ENCODE assay signal across 8 cellular contexts in the genomic region with DNA sequence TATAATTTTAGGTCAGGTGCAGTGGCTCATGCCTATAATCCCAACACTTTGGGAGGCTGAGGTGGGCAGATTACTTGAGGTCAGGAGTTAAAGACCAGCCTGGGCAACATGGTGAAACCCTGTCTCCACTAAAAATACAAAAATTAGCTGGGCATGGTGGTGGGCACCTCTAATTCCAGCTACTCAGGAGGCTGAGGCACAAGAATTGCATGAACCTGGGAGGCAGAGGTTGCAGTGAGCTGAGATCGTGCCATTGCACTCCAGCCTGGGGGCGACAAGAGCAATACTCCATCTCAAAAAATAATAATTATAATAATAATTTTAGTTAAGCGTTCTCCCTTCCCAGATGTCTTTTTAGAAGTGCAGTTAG. TPM values are rescaled to one million over a fixed set of nuclear protein-coding genes. Genes with fewer than 3 reads are reported as not detected.
DNase-seq lines count a peak whose midpoint lies in the region; ATAC-seq and TF ChIP-seq lines count a peak whose summit lies in the region.
"Not testable (repeated sequence)": the region's sequence is repeated elsewhere in the genome, so short reads cannot be mapped to it uniquely, and the experiment has no call there.

No MANE protein-coding gene starts in this region.

- not testable (repeated sequence) for H2AFZ ChIP-seq in ACC112 (ENCODE audit: low read length, unreplicated experiment); IMR-90 (replicated peaks; ENCODE audit: low read length, poor library complexity)

- peaks cover 31% of the 10 kb centered on the region for H3K9me1 ChIP-seq in IMR-90 (ENCODE audit: insufficient read depth, low read length)

- peak overlapping the region; percentile 98; the same call in 1 of the 2 replicates for H3K23ac ChIP-seq in IMR-90 (ENCODE audit: low read depth, low read length)

- not testable (repeated sequence) for H3K9ac ChIP-seq in IMR-90 (ENCODE audit: low read depth, low read length)

- H3K36me3 ChIP-seq in ACC112 (ENCODE audit: insufficient read depth, low read length); IMR-90 (ENCODE audit: control insufficient read depth, insufficient read depth, low read length); lower lobe of right lung; prostate gland; suprapubic skin: not testable (repeated sequence)

- peak overlapping the region; percentile 61 for H3K4me3 Mint-ChIP-seq in activated CD4-positive, alpha-beta T cell treated with anti-CD3 and anti-CD28 coated beads, Interleukin-2, amount 10 ng/mL, durations not matched to agents 24 days and 14 days
- peak overlapping the region; percentile 19 for H3K4me3 Mint-ChIP-seq in activated naive CD4-positive, alpha-beta T cell treated with anti-CD3 and anti-CD28 coated beads for 36 hours

- not testable (repeated sequence) for ATAC-seq in IMR-90 (ENCODE audit: low read depth); lower lobe of right lung

- H3K27me3 ChIP-seq in ACC112 (ENCODE audit: insufficient read depth, low read length); IMR-90 (ENCODE audit: control insufficient read depth, insufficient read depth, low read length); lower lobe of right lung (ENCODE audit: low read depth); prostate gland (replicated peaks; ENCODE audit: insufficient read depth); suprapubic skin: not testable (repeated sequence)

- POLR2A ChIA-PET in IMR-90 (lab: Charles Lee; ENCODE audit: unreplicated experiment), result interaction anchor here (1.1 kb wide), 1 partner anchor 42 kb away, joined by 3 read pairs; no protein-coding TSS in a partner anchor

- H3K79me2 ChIP-seq in ACC112 (ENCODE audit: control insufficient read depth, insufficient read depth, low read length, unreplicated experiment), result not testable (repeated sequence)

- H3K27ac Mint-ChIP-seq in activated CD4-positive, alpha-beta T cell treated with anti-CD3 and anti-CD28 coated beads, Interleukin-2, amount 10 ng/mL, durations not matched to agents 24 days and 14 days, result peak overlapping the region; percentile 86
- H3K27ac Mint-ChIP-seq in activated naive CD4-positive, alpha-beta T cell treated with anti-CD3 and anti-CD28 coated beads for 36 hours, result peak overlapping the region; percentile 81

- not testable (repeated sequence) for TF ChIP-seq POLR2A in IMR-90 (IDR thresholded peaks at IDR 0.05; ENCODE audit: low read depth, low read length); prostate gland (IDR thresholded peaks at IDR 0.05); suprapubic skin (IDR thresholded peaks at IDR 0.05)

- intact Hi-C loops in IMR-90 (cut with micrococcal nuclease); activated CD4-positive, alpha-beta T cell treated with anti-CD3 and anti-CD28 coated beads, Interleukin-2, amount 10 ng/mL, durations not matched to agents 24 days and 14 days (cut with micrococcal nuclease); lower lobe of right lung (cut with DNase I); prostate gland (cut with DNase I): not testable (repeated sequence)
- intact Hi-C loops in activated naive CD4-positive, alpha-beta T cell treated with anti-CD3 and anti-CD28 coated beads for 36 hours (cut with micrococcal nuclease), result loop anchor here (10.0 kb wide), 1 partner anchor 617 kb away; a partner anchor contains a TSS

- H3K27me3 Mint-ChIP-seq in activated CD4-positive, alpha-beta T cell treated with anti-CD3 and anti-CD28 coated beads, Interleukin-2, amount 10 ng/mL, durations not matched to agents 24 days and 14 days; activated naive CD4-positive, alpha-beta T cell treated with anti-CD3 and anti-CD28 coated beads for 36 hours (ENCODE audit: low read depth): not testable (repeated sequence)

- not testable (repeated sequence) for TF ChIP-seq CTCF in IMR-90 (conservative IDR thresholded peaks at IDR 0.05; ENCODE audit: low read depth, low read length); coronary artery (IDR thresholded peaks at IDR 0.05); lower lobe of right lung (IDR thresholded peaks at IDR 0.05); prostate gland (IDR thresholded peaks at IDR 0.05); suprapubic skin (IDR thresholded peaks at IDR 0.05)

- H3K14ac ChIP-seq in IMR-90 (replicated peaks; ENCODE audit: low read depth, low read length), result peak overlapping the region; percentile 98; the same call in 1 of the 2 replicates

- H2BK15ac ChIP-seq in IMR-90 (ENCODE audit: low read depth, low read length), result not testable (repeated sequence)

- not testable (repeated sequence) for H3K9me3 ChIP-seq in IMR-90 (ENCODE audit: control insufficient read depth, insufficient read depth, low read length); lower lobe of right lung; prostate gland; suprapubic skin

- H4K8ac ChIP-seq in IMR-90 (ENCODE audit: low read depth in 2 of 2, low read length in 2 of 2), result peak overlapping the region in 1 of 2 experiments; percentile 92; a peak in 1 of 4 replicates

- CTCF ChIA-PET in IMR-90 (lab: Yijun Ruan, JAX), result interaction anchor here (1.2 to 1.8 kb wide), 4 partner anchors 10 to 62 kb away, joined by 3 to 8 read pairs (median 4); no protein-coding TSS in a partner anchor
- CTCF ChIA-PET in activated naive CD4-positive, alpha-beta T cell treated with anti-CD3 and anti-CD28 coated beads for 36 hours (lab: Charles Lee), result interaction anchor here (0.6 to 2.2 kb wide), 11 partner anchors 9 to 63 kb away, joined by 3 to 6 read pairs (median 4); no protein-coding TSS in a partner anchor

- in situ Hi-C loops in IMR-90 (cut with MboI; ENCODE audit: low sequenced_read_pairs), result not testable (repeated sequence)

- not testable (repeated sequence) for H3K9me3 Mint-ChIP-seq in activated CD4-positive, alpha-beta T cell treated with anti-CD3 and anti-CD28 coated beads, Interleukin-2, amount 10 ng/mL, durations not matched to agents 24 days and 14 days; activated naive CD4-positive, alpha-beta T cell treated with anti-CD3 and anti-CD28 coated beads for 36 hours

- not testable (repeated sequence) for H2AK5ac ChIP-seq in IMR-90 (ENCODE audit: low read depth, low read length)

- peaks cover 36% of the 10 kb centered on the region for H3K4me1 ChIP-seq in ACC112 (ENCODE audit: control insufficient read depth, insufficient read depth, low read length, unreplicated experiment)
- H3K4me1 ChIP-seq in IMR-90 (ENCODE audit: control insufficient read depth, insufficient read depth, low read length), result peaks cover 28% of the 10 kb centered on the region
- H3K4me1 ChIP-seq in lower lobe of right lung, result peaks cover 85% of the 10 kb centered on the region
- not testable (repeated sequence) for H3K4me1 ChIP-seq in prostate gland (replicated peaks)
- peaks cover 58% of the 10 kb centered on the region for H3K4me1 ChIP-seq in suprapubic skin

- peak overlapping the region; percentile 99; the same call in 1 of the 2 replicates for H3K4ac ChIP-seq in IMR-90 (ENCODE audit: low read depth, low read length)

- TF ChIP-seq RAD21 in IMR-90 (IDR thresholded peaks at IDR 0.05; ENCODE audit: low read length), result not testable (repeated sequence)

- H3K4me3 ChIP-seq in ACC112 (ENCODE audit: low read depth, low read length); IMR-90 (ENCODE audit: insufficient read depth, low read depth, low read length); coronary artery; lower lobe of right lung; prostate gland; suprapubic skin: not testable (repeated sequence)

- not testable (repeated sequence) for TF ChIP-seq EP300 in suprapubic skin (IDR thresholded peaks at IDR 0.05)

- DNase-seq in IMR-90; activated CD4-positive, alpha-beta T cell treated with anti-CD3 and anti-CD28 coated beads, Interleukin-2, amount 10 ng/mL, durations not matched to agents 24 days and 14 days; activated naive CD4-positive, alpha-beta T cell treated with anti-CD3 and anti-CD28 coated beads for 36 hours; coronary artery (ENCODE audit: low spot score); lower lobe of right lung; prostate gland (ENCODE audit: low spot score); suprapubic skin (ENCODE audit: low spot score in 2 of 2): not testable (repeated sequence)

- peaks cover 38% of the 10 kb centered on the region for H3K36me3 Mint-ChIP-seq in activated CD4-positive, alpha-beta T cell treated with anti-CD3 and anti-CD28 coated beads, Interleukin-2, amount 10 ng/mL, durations not matched to agents 24 days and 14 days (ENCODE audit: low read depth)
- H3K36me3 Mint-ChIP-seq in activated naive CD4-positive, alpha-beta T cell treated with anti-CD3 and anti-CD28 coated beads for 36 hours (ENCODE audit: low read depth), result not testable (repeated sequence)

- H4K20me1 ChIP-seq in IMR-90 (ENCODE audit: insufficient read depth, low read length), result not testable (repeated sequence)

- H3K27ac ChIP-seq in ACC112 (ENCODE audit: low read depth, low read length), result peak overlapping the region; percentile 86
- not testable (repeated sequence) for H3K27ac ChIP-seq in IMR-90 (ENCODE audit: insufficient read depth, low read length)
- H3K27ac ChIP-seq in coronary artery, result peak overlapping the region; percentile 64 to 85
- H3K27ac ChIP-seq in lower lobe of right lung, result peak overlapping the region; percentile 75
- peak overlapping the region; percentile 32 to 64 for H3K27ac ChIP-seq in prostate gland
- H3K27ac ChIP-seq in suprapubic skin, result peak overlapping the region; percentile 77

- H2BK120ac ChIP-seq in IMR-90 (ENCODE audit: low read depth, low read length), result peak overlapping the region; percentile 99; the same call in 1 of the 2 replicates

- H3K79me1 ChIP-seq in IMR-90 (ENCODE audit: low read depth in 1 of 2, low read length in 2 of 2), result peaks cover 16 to 42% of the 10 kb centered on the region in 2 experiments

- WGBS in IMR-90 (ENCODE audit: extremely low coverage in 2 of 2, insufficient read length in 1 of 2), 2 experiments, result no CpG with 5 or more reads among the region's 3 CpGs
- 94% methylated on average over 3 of the region's 3 CpGs for WGBS in prostate gland
- 91% methylated on average over 3 of the region's 3 CpGs for WGBS in suprapubic skin

- H3K18ac ChIP-seq in IMR-90 (ENCODE audit: low read depth, low read length), result not testable (repeated sequence)

- H4K5ac ChIP-seq in IMR-90 (ENCODE audit: low read depth, low read length), result not testable (repeated sequence)

- H3K4me1 Mint-ChIP-seq in activated CD4-positive, alpha-beta T cell treated with anti-CD3 and anti-CD28 coated beads, Interleukin-2, amount 10 ng/mL, durations not matched to agents 24 days and 14 days, result peaks cover 71% of the 10 kb centered on the region
- H3K4me1 Mint-ChIP-seq in activated naive CD4-positive, alpha-beta T cell treated with anti-CD3 and anti-CD28 coated beads for 36 hours (ENCODE audit: low read depth), result peaks cover 83% of the 10 kb centered on the region

- H4K91ac ChIP-seq in IMR-90 (ENCODE audit: insufficient read depth, low read depth, low read length), result peak overlapping the region; percentile 95

- H2BK5ac ChIP-seq in IMR-90 (ENCODE audit: low read depth, low read length, poor library complexity, severe bottlenecking), result peak overlapping the region; percentile 98

- BruUV-seq in IMR-90 (replicated peaks; lab: Mats Ljungman, UMichigan), result not testable (repeated sequence)

- not testable (repeated sequence) for H3K4me2 ChIP-seq in IMR-90 (ENCODE audit: low read depth, low read length)

- H2BK20ac ChIP-seq in IMR-90 (ENCODE audit: low read depth, low read length), result peak overlapping the region; percentile 98; the same call in 1 of the 2 replicates

- dilution Hi-C loops in IMR-90 (cut with HindIII; ENCODE audit: low sequenced_read_pairs, unreplicated experiment), result not testable (repeated sequence)

- H2AK9ac ChIP-seq in IMR-90 (replicated peaks; ENCODE audit: low read depth, low read length, poor library complexity), result not testable (repeated sequence)

- not testable (repeated sequence) for H3K56ac ChIP-seq in IMR-90 (ENCODE audit: extremely low read depth, insufficient read depth, low read length)

RNA-seq across cellular contexts. Expression of a gene that starts 52.3 kb away (rescaled TPM):
- 6.9 and 11.1 TPM in 2 replicates for total RNA-seq in IMR-90 (2012; rRNA removed)
- 16.5 and 18.9 TPM in 2 replicates for polyA plus RNA-seq in IMR-90 (2012; rRNA removed)
- polyA plus RNA-seq in IMR-90 (2012; cell fraction: cytosol; rRNA removed), result 13.2 and 15.9 TPM in 2 replicates
- polyA plus RNA-seq in IMR-90 (2012; cell fraction: nucleus; rRNA removed; ENCODE audit: low replicate concordance), result 25.7 and 30.6 TPM in 2 replicates
- 167 and 181 TPM in 2 replicates for total RNA-seq in activated CD4-positive, alpha-beta T cell treated with anti-CD3 and anti-CD28 coated beads, Interleukin-2, amount 10 ng/mL, durations not matched to agents 24 days and 14 days
- total RNA-seq in activated naive CD4-positive, alpha-beta T cell treated with anti-CD3 and anti-CD28 coated beads for 36 hours, result 10 to 100 TPM; 84.3 to 88.4 TPM
- 81.2 TPM for total RNA-seq in lower lobe of right lung
- total RNA-seq in prostate gland, result 10 to 100 TPM; 42.2 to 47.0 TPM
- total RNA-seq in suprapubic skin, result 10 to 100 TPM; 17.5 to 24.1 (median 20.1) TPM
